In the genomic region with DNA sequence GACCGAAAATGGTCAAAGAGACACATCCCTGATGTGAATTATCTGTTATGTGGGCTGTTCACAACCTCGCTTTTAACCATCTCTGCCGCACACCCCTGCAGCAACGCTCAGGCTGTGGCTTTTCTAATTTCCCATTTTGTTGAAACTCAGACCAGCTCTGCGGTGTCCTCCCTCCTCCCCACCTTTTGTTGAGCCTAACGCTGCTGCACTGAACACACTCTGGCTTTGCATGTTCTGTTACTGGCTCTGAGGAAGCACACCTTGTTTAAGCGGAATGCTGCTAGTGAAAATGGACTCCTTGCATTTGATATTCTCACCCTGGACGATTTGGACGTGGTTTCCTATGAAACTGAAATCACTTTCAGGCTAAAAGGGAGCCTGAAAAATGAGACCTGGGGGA, we compare ENCODE assay signal across 18 cellular contexts.
DNase-seq lines count a peak whose midpoint lies in the region; ATAC-seq and TF ChIP-seq lines count a peak whose summit lies in the region.
"Had no signal": no experiment of that assay in that cellular context is flagged by ENCODE, and none has a peak within 500 bp of the region (broad histone marks: within the 10 kb centered on the region; RNA-seq: fewer than 3 reads in every experiment).

No MANE protein-coding gene starts in this region.

- no peaks in the 10 kb centered on the region for H3K9me3 ChIP-seq in left ventricle myocardium inferior (replicated peaks)
- no peaks in the 10 kb centered on the region for H3K9me3 ChIP-seq in thyroid gland
- H3K9me3 ChIP-seq: BE2C, HAP-1 had no signal

- no peaks in the 10 kb centered on the region for H3K36me3 ChIP-seq in left ventricle myocardium inferior
- no peaks in the 10 kb centered on the region for H3K36me3 ChIP-seq in thyroid gland
- H3K36me3 ChIP-seq: BE2C, HAP-1 had no signal

- no peaks in the 10 kb centered on the region for H3K27me3 Mint-ChIP-seq in nephron (ENCODE audit: low read depth)

- H3K4me1 ChIP-seq in left ventricle myocardium inferior, result peaks cover 31% of the 10 kb centered on the region
- peaks cover 3 to 4% of the 10 kb centered on the region in 2 donors for H3K4me1 ChIP-seq in thyroid gland
- H3K4me1 ChIP-seq: HAP-1 had no signal

- H3K27ac ChIP-seq in left ventricle myocardium inferior (replicated peaks) (no peak overlapping the region), thyroid gland (no peak overlapping the region)
- H3K27ac ChIP-seq: GM23248, HL-60 had no signal

- no peak for DNase-seq in left ventricle myocardium inferior
- no peak for DNase-seq in left ventricle myocardium superior
- peak; percentile 7 for DNase-seq in GDM1 (lab: John Stamatoyannopoulos, UW)
- peak; percentile 20 to 33 for DNase-seq in Kasumi-1 (lab: John Stamatoyannopoulos, UW)
- DNase-seq in thyroid gland, result no peak
- no peak for DNase-seq in mesenteric fat pad (ENCODE audit: low spot score)
- DNase-seq: BE2C; C1 segment of cervical spinal cord; CD4-positive, CD25-positive, alpha-beta regulatory T cell; CD8-positive, alpha-beta memory T cell; COR-L47; GF-D8; GM23248 had no signal

- no peak for TF ChIP-seq POLR2A in thyroid gland (IDR thresholded peaks at IDR 0.05)

- no peaks in the 10 kb centered on the region for H3K9me3 Mint-ChIP-seq in nephron

- no peak overlapping the region for H3K4me3 Mint-ChIP-seq in nephron
- H3K4me3 Mint-ChIP-seq: CD4-positive, CD25-positive, alpha-beta regulatory T cell; CD8-positive, alpha-beta memory T cell had no signal

- WGBS in thyroid gland, 2 donors, result 87% methylated on average over 9 of the region's 9 CpGs

- no peaks in the 10 kb centered on the region for H3K27me3 ChIP-seq in left ventricle myocardium inferior (ENCODE audit: low read depth)
- H3K27me3 ChIP-seq in thyroid gland, result no peaks in the 10 kb centered on the region
- H3K27me3 ChIP-seq: BE2C had no signal

- peak overlapping the region; percentile 4 for H3K4me3 ChIP-seq in left ventricle myocardium inferior
- H3K4me3 ChIP-seq in thyroid gland (replicated peaks in 1 of 3), result no peak overlapping the region
- H3K4me3 ChIP-seq: GM12878, GM23248, HAP-1, K562 had no signal

- TF ChIP-seq CTCF in left ventricle myocardium inferior (IDR thresholded peaks at IDR 0.05; ENCODE audit: borderline replicate concordance) (no peak), nephron (IDR thresholded peaks at IDR 0.05; ENCODE audit: unreplicated experiment in 3 of 3) (no peak), thyroid gland (IDR thresholded peaks at IDR 0.05) (no peak)

- intact Hi-C loops in left ventricle myocardium inferior (cut with micrococcal nuclease), result no loop called here
- intact Hi-C loops in left ventricle myocardium superior (cut with micrococcal nuclease), result no loop called here
- intact Hi-C loops in thyroid gland (cut with DNase I), result no loop called here

- peak overlapping the region; percentile 1 to 17 (median 15) for H3K27ac Mint-ChIP-seq in nephron
- H3K27ac Mint-ChIP-seq: CD4-positive, CD25-positive, alpha-beta regulatory T cell; CD8-positive, alpha-beta memory T cell had no signal

- peaks cover 49% of the 10 kb centered on the region for H3K4me1 Mint-ChIP-seq in nephron

- no peak for ATAC-seq in left ventricle myocardium superior
- ATAC-seq: GM12878, K562 had no signal

- no peaks in the 10 kb centered on the region for H3K36me3 Mint-ChIP-seq in nephron (ENCODE audit: low read depth)
- H3K36me3 Mint-ChIP-seq: CD4-positive, CD25-positive, alpha-beta regulatory T cell; CD8-positive, alpha-beta memory T cell had no signal

Comparison
In these comparisons a context has a peak if more than half of its experiments do, and no peak if none do; other contexts are left out.
1. DNase-seq: peak in GDM1 (single experiment) and Kasumi-1 (2 of 2); none in left ventricle myocardium inferior (single experiment), left ventricle myocardium superior (single experiment), thyroid gland (0 of 2) and mesenteric fat pad (single experiment).